Comparison of ENCODE assay signal across 1 cellular context in genomic region chr10:30527623-30528426, GRCh38.
A peak's percentile ranks its signal among the peaks of the same experiment; 100 is the strongest.
TF ChIP-seq lines count a peak whose summit lies in the region.

No MANE protein-coding gene starts in this region.

TF ChIP-seq in GM12878, 131 proteins besides CTCF, POLR2A, EP300 and RAD21 (continued from another document):
- TF ChIP-seq ZBTB40 (IDR thresholded peaks at IDR 0.05; ENCODE audit: borderline replicate concordance) (peak; percentile 75), ZNF384 (IDR thresholded peaks at IDR 0.05; ENCODE audit: borderline replicate concordance, low read depth, low read length) (peak; percentile 75), IRF4 (IDR thresholded peaks at IDR 0.05; ENCODE audit: low read depth, low read length) (no peak), POLR2AphosphoS5 (IDR thresholded peaks at IDR 0.05; ENCODE audit: low read length) (no peak), CEBPZ (IDR thresholded peaks at IDR 0.05; ENCODE audit: low read depth, low read length) (no peak), NR2F1 (conservative IDR thresholded peaks at IDR 0.05) (peak; percentile 66; the same call in 1 of the 2 replicates), NRF1 (conservative IDR thresholded peaks at IDR 0.05; ENCODE audit: low read depth, low read length) (no peak), HDAC2 (IDR thresholded peaks at IDR 0.05) (no peak), DPF2 (IDR thresholded peaks at IDR 0.05) (no peak), ATF2 (IDR thresholded peaks at IDR 0.05; ENCODE audit: low read length) (no peak), EED (IDR thresholded peaks at IDR 0.05; ENCODE audit: low read depth) (no peak), E2F4 (IDR thresholded peaks at IDR 0.05; ENCODE audit: low read depth, low read length) (no peak), CREB1 (IDR thresholded peaks at IDR 0.05; ENCODE audit: low read depth) (no peak), EGR1 (IDR thresholded peaks at IDR 0.05; ENCODE audit: borderline replicate concordance in 1 of 2, low read depth in 2 of 2, low read length in 2 of 2) (no peak)
- TF ChIP-seq, protein P1, sequence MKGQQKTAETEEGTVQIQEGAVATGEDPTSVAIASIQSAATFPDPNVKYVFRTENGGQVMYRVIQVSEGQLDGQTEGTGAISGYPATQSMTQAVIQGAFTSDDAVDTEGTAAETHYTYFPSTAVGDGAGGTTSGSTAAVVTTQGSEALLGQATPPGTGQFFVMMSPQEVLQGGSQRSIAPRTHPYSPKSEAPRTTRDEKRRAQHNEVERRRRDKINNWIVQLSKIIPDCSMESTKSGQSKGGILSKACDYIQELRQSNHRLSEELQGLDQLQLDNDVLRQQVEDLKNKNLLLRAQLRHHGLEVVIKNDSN (IDR thresholded peaks at IDR 0.05; ENCODE audit: borderline replicate concordance, extremely low read length, insufficient read depth, low read depth, low read length) = no peak
- TF ChIP-seq, protein P2, sequence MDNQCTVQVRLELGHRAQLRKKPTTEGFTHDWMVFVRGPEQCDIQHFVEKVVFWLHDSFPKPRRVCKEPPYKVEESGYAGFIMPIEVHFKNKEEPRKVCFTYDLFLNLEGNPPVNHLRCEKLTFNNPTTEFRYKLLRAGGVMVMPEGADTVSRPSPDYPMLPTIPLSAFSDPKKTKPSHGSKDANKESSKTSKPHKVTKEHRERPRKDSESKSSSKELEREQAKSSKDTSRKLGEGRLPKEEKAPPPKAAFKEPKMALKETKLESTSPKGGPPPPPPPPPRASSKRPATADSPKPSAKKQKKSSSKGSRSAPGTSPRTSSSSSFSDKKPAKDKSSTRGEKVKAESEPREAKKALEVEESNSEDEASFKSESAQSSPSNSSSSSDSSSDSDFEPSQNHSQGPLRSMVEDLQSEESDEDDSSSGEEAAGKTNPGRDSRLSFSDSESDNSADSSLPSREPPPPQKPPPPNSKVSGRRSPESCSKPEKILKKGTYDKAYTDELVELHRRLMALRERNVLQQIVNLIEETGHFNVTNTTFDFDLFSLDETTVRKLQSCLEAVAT (IDR thresholded peaks at IDR 0.05) = 0 out of 2 replicates have a peak, but pooled peaks have one; percentile 37
TF ChIP-seq in GM12878: peak in this region for 4.
